15 cellular contexts compared by ENCODE assay signal in genomic region chr18:8952174-8952573, GRCh38.
"Had no signal": no experiment of that assay in that cellular context is flagged by ENCODE, and none has a peak within 500 bp of the region (broad histone marks: within the 10 kb centered on the region; RNA-seq: fewer than 3 reads in every experiment).

No MANE protein-coding gene starts in this region.

- H3K27ac ChIP-seq: heart left ventricle, parathyroid adenoma had no signal

- H3K4me3 Mint-ChIP-seq: activated naive CD4-positive, alpha-beta T cell treated with anti-CD3 and anti-CD28 coated beads, Interleukin-2, amount 50 U/mL, for 24 hours; endodermal cell; neural crest cell; type B pancreatic cell had no signal

- ATAC-seq: activated CD4-positive, CD25-positive, alpha-beta regulatory T cell treated with anti-CD3 and anti-CD28 coated beads, Interleukin-2, amount 50 U/mL, for 24 hours; heart left ventricle had no signal

- H3K27ac Mint-ChIP-seq: activated naive CD4-positive, alpha-beta T cell treated with anti-CD3 and anti-CD28 coated beads, Interleukin-2, amount 50 U/mL, for 24 hours; activated T-helper 2 cell treated with anti-CD3 and anti-CD28 coated beads, Interferon-gamma antibody, Interleukin-2, Interleukin-4, amounts not matched to agents 10 μg/mL and 5 μg/mL and 100 μg/mL, durations not matched to agents 14 hours and 24 hours and 36 hours; endodermal cell; type B pancreatic cell had no signal

- H3K36me3 Mint-ChIP-seq: activated naive CD4-positive, alpha-beta T cell treated with anti-CD3 and anti-CD28 coated beads, Interleukin-2, amount 50 U/mL, for 24 hours; type B pancreatic cell had no signal

- H3K36me3 ChIP-seq: heart left ventricle had no signal

- H3K9me3 Mint-ChIP-seq: activated naive CD4-positive, alpha-beta T cell treated with anti-CD3 and anti-CD28 coated beads, Interleukin-2, amount 50 U/mL, for 24 hours; activated T-helper 2 cell treated with anti-CD3 and anti-CD28 coated beads, Interferon-gamma antibody, Interleukin-2, Interleukin-4, amounts not matched to agents 10 μg/mL and 5 μg/mL and 100 μg/mL, durations not matched to agents 14 hours and 24 hours and 36 hours; neural crest cell had no signal

- H2AFZ ChIP-seq: parathyroid adenoma had no signal

- H3K9ac ChIP-seq: parathyroid adenoma had no signal

- FAIRE-seq: islet of Langerhans, TTC549 had no signal

- H3K4me3 ChIP-seq: heart left ventricle, skin epidermis had no signal

- H3K79me2 ChIP-seq: parathyroid adenoma had no signal

- H3K4me1 ChIP-seq: heart left ventricle, parathyroid adenoma had no signal

- DNase-seq: dermis blood vessel endothelial cell, endodermal cell, erythroblast, heart left ventricle, retina, T-helper 2 cell had no signal
